In the genomic region with DNA sequence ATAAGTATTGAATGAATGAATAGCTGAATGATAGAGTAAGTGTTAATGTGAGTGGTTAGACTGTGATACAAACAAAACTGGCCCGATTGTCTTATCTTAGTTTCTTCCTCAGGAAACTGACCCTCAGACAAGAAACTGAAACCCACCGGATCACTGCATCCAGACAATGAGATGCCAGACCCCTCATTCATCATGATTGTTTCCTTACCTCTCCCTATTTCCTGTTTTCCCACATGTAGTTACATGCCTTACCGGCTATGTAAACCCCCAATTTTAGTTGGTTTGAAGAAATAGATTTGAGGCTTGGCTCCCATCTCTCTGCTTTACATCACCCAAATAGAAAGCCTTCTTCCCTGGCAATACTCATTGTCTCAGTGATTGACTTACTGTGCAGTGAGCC, we compare ENCODE assay signal across 22 cellular contexts.
A peak's percentile ranks its signal among the peaks of the same experiment; 100 is the strongest.
DNase-seq lines count a peak whose midpoint lies in the region; ATAC-seq, FAIRE-seq and TF ChIP-seq lines count a peak whose summit lies in the region.
"Had no signal": no experiment of that assay in that cellular context is flagged by ENCODE, and none has a peak within 500 bp of the region (broad histone marks: within the 10 kb centered on the region; RNA-seq: fewer than 3 reads in every experiment).

No MANE protein-coding gene starts in this region.

- TF ChIP-seq EP300 in GM12878 (IDR thresholded peaks at IDR 0.05; ENCODE audit: borderline replicate concordance in 1 of 2, control insufficient read depth in 1 of 2, low read depth in 2 of 2, low read length in 2 of 2) = no peak

- no peak overlapping the region for H3K9ac ChIP-seq in GM12878 (ENCODE audit: control insufficient read depth, insufficient read depth, low read length)

- no peaks in the 10 kb centered on the region for H3K27me3 ChIP-seq in GM12878 (replicated peaks in 1 of 2; ENCODE audit: control insufficient read depth in 2 of 2, insufficient read depth in 2 of 2, low read length in 1 of 2)
- H3K27me3 ChIP-seq: BE2C, SJSA1 had no signal

- no peak overlapping the region; the same call in 1 of the 2 replicates for H2AFZ ChIP-seq in GM12878 (ENCODE audit: control insufficient read depth, low read depth, low read length)

- CTCF ChIA-PET in GM12878 (lab: Yijun Ruan, JAX) (no interaction called here), MCF 10A (lab: Yijun Ruan, JAX) (no interaction called here)

- peaks cover 10% of the 10 kb centered on the region for H3K4me1 Mint-ChIP-seq in MCF 10A (ENCODE audit: insufficient read depth, unreplicated experiment)

- H3K36me3 Mint-ChIP-seq in MCF 10A (ENCODE audit: insufficient read depth, unreplicated experiment) = no peaks in the 10 kb centered on the region

- ATAC-seq in GM12878 = peak; percentile 84
- ATAC-seq: Right ventricle myocardium inferior had no signal

- FAIRE-seq in GM19239 (lab: Jason Lieb, UNC) (peak; percentile 87), GM12878 (lab: Jason Lieb, UNC) (no peak), HTR-8/SVneo (lab: Jason Lieb, UNC) (no peak)

- H3K27me3 Mint-ChIP-seq in MCF 10A (ENCODE audit: insufficient read depth, unreplicated experiment) = peaks cover 35% of the 10 kb centered on the region

- intact Hi-C loops in GM12878 (cut with micrococcal nuclease; ENCODE audit: unreplicated experiment) = loop anchor here (5.0 kb wide), 1 partner anchor 65 kb away; no protein-coding TSS in a partner anchor
- intact Hi-C loops in MCF 10A (cut with micrococcal nuclease) = no loop called here

- no peak overlapping the region for H3K4me2 ChIP-seq in GM12878 (ENCODE audit: control insufficient read depth, insufficient read depth)

- POLR2A ChIA-PET in GM12878 (lab: Charles Lee) (interaction anchor here (1.0 kb wide), 1 partner anchor 12 kb away, joined by 3 read pairs; no protein-coding TSS in a partner anchor), MCF 10A (lab: Yijun Ruan, JAX) (no interaction called here)

- H3K36me3 ChIP-seq in GM12878 (ENCODE audit: control insufficient read depth in 2 of 2, insufficient read depth in 2 of 2, low read length in 1 of 2) = no peaks in the 10 kb centered on the region
- H3K36me3 ChIP-seq: BE2C, SJSA1 had no signal

- TF ChIP-seq RAD21 in GM12878 (IDR thresholded peaks at IDR 0.05; ENCODE audit: insufficient read depth, low read depth, low read length) = no peak

- no peaks in the 10 kb centered on the region for H3K9me3 Mint-ChIP-seq in MCF 10A (ENCODE audit: unreplicated experiment)

- no peaks in the 10 kb centered on the region for H3K79me2 ChIP-seq in GM12878 (ENCODE audit: control insufficient read depth, insufficient read depth, low read length)

- no peaks in the 10 kb centered on the region for H4K20me1 ChIP-seq in GM12878 (ENCODE audit: control insufficient read depth, insufficient read depth)

- SMC1A ChIA-PET in GM12878 (lab: Charles Lee; ENCODE audit: uncharacterized antibody, unreplicated experiment) = interaction anchor here (1.1 kb wide), 1 partner anchor 10 kb away, joined by 3 read pairs; no protein-coding TSS in a partner anchor

- in situ Hi-C loops in GM12878 (cut with MboI) = no loop called here

- no peak for TF ChIP-seq CTCF in GM12878 (IDR thresholded peaks at IDR 0.05 in 2 of 3, conservative IDR thresholded peaks at IDR 0.05 in 1 of 3; ENCODE audit: control insufficient read depth in 2 of 3, extremely low read depth in 1 of 3, insufficient read depth in 1 of 3, low read depth in 3 of 3, low read length in 3 of 3)
- TF ChIP-seq CTCF in MCF 10A (IDR thresholded peaks at IDR 0.05; ENCODE audit: unreplicated experiment) = no peak

- no peaks in the 10 kb centered on the region for H3K9me3 ChIP-seq in GM12878 (replicated peaks; ENCODE audit: control insufficient read depth, insufficient read depth, low read length)
- H3K9me3 ChIP-seq: BE2C, SJSA1 had no signal

- no peaks in the 10 kb centered on the region for H3K4me1 ChIP-seq in GM12878 (ENCODE audit: control insufficient read depth, insufficient read depth, low read length)
- H3K4me1 ChIP-seq: BE2C, SJSA1 had no signal

- WGBS in GM12878 (ENCODE audit: insufficient coverage, insufficient replicate concordance, low lambda C conversion rate, missing lambda C conversion rate) = 4% methylated on average over 3 of the region's 3 CpGs

- DNase-seq in GM19239 (ENCODE audit: insufficient read length, low spot score) = no peak
- DNase-seq in GM12878 (ENCODE audit: low read depth, low spot score) = no peak
- peak; percentile 7 to 16 for DNase-seq in lung microvascular endothelial cell (ENCODE audit: low read depth in 2 of 2)
- DNase-seq in renal cortical epithelial cell (ENCODE audit: low read depth) = peak; percentile 22
- no peak for DNase-seq in HTR-8/SVneo (ENCODE audit: insufficient read length, low spot score)
- DNase-seq in UCSD-AML1 (lab: John Stamatoyannopoulos, UW; ENCODE audit: unreplicated experiment) = no peak
- no peak for DNase-seq in MCF 10A (ENCODE audit: unreplicated experiment)
- no peak for DNase-seq in stimulated activated naive CD4-positive, alpha-beta T cell treated with Interleukin-2 at 50 U/mL for 16 hours (lab: John Stamatoyannopoulos, UW)
- DNase-seq: BE2C, EL, GOT3, HCEC 1CT, IMR-90, Karpas-422, NCI-H1694, NCI-H2081, NCI-H2171, NCI-H345, NCI-H524, NCI-H82 had no signal

- BruUV-seq in GM12878 (replicated peaks; lab: Mats Ljungman, UMichigan) = no TSS peak
- BruUV-seq in MCF 10A (replicated peaks; lab: Mats Ljungman, UMichigan) = no TSS peak

- no peak overlapping the region for H3K27ac Mint-ChIP-seq in MCF 10A (ENCODE audit: low read depth, unreplicated experiment)

- no peak overlapping the region for H3K4me3 Mint-ChIP-seq in MCF 10A (ENCODE audit: unreplicated experiment)

- H3K27ac ChIP-seq in GM12878 (ENCODE audit: control insufficient read depth, insufficient read depth) = no peak overlapping the region
- H3K27ac ChIP-seq: SJSA1 had no signal

- RAD21 ChIA-PET in GM12878 (lab: Charles Lee; ENCODE audit: unreplicated experiment) = no interaction called here

- TF ChIP-seq POLR2A in GM12878 (IDR thresholded peaks at IDR 0.05; ENCODE audit: low read depth, low read length) = no peak

- no peak overlapping the region for H3K4me3 ChIP-seq in GM12878
- H3K4me3 ChIP-seq: SJSA1 had no signal

TF ChIP-seq in GM12878, 131 proteins besides CTCF, POLR2A, EP300 and RAD21:
- TF ChIP-seq YY1 (IDR thresholded peaks at IDR 0.05; ENCODE audit: low read depth, low read length) (no peak), IKZF2 (IDR thresholded peaks at IDR 0.05) (peak in 1 of 2 experiments; percentile 20; a peak in 1 of 4 replicates), ETV6 (conservative IDR thresholded peaks at IDR 0.05 in 1 of 2, IDR thresholded peaks at IDR 0.05 in 1 of 2; ENCODE audit: borderline replicate concordance in 1 of 2, low read depth in 1 of 2) (peak in 1 of 2 experiments; percentile 75; a peak in 1 of 4 replicates)
- TF ChIP-seq, protein P1, sequence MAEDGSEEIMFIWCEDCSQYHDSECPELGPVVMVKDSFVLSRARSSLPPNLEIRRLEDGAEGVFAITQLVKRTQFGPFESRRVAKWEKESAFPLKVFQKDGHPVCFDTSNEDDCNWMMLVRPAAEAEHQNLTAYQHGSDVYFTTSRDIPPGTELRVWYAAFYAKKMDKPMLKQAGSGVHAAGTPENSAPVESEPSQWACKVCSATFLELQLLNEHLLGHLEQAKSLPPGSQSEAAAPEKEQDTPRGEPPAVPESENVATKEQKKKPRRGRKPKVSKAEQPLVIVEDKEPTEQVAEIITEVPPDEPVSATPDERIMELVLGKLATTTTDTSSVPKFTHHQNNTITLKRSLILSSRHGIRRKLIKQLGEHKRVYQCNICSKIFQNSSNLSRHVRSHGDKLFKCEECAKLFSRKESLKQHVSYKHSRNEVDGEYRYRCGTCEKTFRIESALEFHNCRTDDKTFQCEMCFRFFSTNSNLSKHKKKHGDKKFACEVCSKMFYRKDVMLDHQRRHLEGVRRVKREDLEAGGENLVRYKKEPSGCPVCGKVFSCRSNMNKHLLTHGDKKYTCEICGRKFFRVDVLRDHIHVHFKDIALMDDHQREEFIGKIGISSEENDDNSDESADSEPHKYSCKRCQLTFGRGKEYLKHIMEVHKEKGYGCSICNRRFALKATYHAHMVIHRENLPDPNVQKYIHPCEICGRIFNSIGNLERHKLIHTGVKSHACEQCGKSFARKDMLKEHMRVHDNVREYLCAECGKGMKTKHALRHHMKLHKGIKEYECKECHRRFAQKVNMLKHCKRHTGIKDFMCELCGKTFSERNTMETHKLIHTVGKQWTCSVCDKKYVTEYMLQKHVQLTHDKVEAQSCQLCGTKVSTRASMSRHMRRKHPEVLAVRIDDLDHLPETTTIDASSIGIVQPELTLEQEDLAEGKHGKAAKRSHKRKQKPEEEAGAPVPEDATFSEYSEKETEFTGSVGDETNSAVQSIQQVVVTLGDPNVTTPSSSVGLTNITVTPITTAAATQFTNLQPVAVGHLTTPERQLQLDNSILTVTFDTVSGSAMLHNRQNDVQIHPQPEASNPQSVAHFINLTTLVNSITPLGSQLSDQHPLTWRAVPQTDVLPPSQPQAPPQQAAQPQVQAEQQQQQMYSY (CRISPR knock-in tag; IDR thresholded peaks at IDR 0.05) = no peak

Comparison
In these comparisons a context has a peak if more than half of its experiments do, and no peak if none do; other contexts are left out.
1. DNase-seq: peak in lung microvascular endothelial cell (2 of 2) and renal cortical epithelial cell (single experiment); none in GM19239 (single experiment), GM12878 (single experiment), HTR-8/SVneo (single experiment), UCSD-AML1 (single experiment), MCF 10A (single experiment) and stimulated activated naive CD4-positive, alpha-beta T cell treated with Interleukin-2 at 50 U/mL for 16 hours (single experiment).